Comparison of ENCODE assay signal across 8 cellular contexts in the genomic region with DNA sequence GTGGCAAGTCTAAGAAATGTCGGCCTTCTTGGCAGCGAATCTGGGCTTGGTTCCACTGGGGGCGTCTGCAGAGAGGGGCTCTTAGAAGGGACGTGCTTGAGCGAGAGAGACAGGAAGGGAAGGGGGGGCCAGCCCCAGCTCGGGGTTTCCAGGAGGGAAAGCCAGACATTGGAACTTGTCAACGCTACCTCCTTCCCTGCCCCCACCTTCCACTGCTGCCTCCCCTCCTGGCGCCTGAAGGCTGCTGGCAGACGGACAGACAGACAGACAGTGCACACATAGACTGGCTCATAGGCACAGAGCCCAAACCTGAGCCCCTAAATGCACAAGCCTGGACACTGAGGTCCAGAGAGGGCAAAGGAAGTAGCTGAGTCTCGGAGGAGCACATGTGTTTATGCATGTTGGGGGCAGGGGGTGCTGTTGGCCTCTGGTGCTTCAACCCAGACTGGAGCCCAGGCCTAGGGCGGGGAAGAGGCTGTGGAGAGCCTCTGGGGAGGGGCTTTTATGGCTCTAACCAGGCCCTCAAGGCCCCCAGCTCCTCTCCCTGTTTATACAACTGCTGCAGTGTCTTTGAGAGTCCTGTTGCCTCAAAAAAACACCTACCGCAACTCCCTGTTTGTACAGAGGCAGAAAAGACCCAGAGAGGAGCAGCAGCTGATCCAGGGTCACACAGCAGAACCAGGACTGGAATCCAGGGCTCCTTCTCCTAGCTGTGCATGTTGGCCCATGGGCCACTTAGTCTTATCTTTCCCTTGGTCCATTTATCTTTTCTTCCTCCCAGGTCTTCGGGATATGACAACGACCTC. TPM values are rescaled to one million over a fixed set of nuclear protein-coding genes. Genes with fewer than 3 reads are reported as not detected.
A peak's percentile ranks its signal among the peaks of the same experiment; 100 is the strongest.
DNase-seq lines count a peak whose midpoint lies in the region; ATAC-seq and TF ChIP-seq lines count a peak whose summit lies in the region.

No MANE protein-coding gene starts in this region.

- TF ChIP-seq CTCF in chondrocyte (IDR thresholded peaks at IDR 0.05), result peak; percentile 70
- no peak for TF ChIP-seq CTCF in nephron progenitor cell (IDR thresholded peaks at IDR 0.05)

- H3K4me3 ChIP-seq in Jurkat, Clone E6-1 (ENCODE audit: low read length), result peak overlapping the region; percentile 33

- no peak for ATAC-seq in GM21619 (IDR thresholded peaks at IDR 0.05; ENCODE audit: unreplicated experiment)

- H3K27me3 Mint-ChIP-seq in chondrocyte (ENCODE audit: low read depth), result no peaks in the 10 kb centered on the region
- peaks cover 4% of the 10 kb centered on the region for H3K27me3 Mint-ChIP-seq in nephron progenitor cell (ENCODE audit: low read depth, poor library complexity)

- no peaks in the 10 kb centered on the region for H3K36me3 Mint-ChIP-seq in chondrocyte (ENCODE audit: low read depth)
- H3K36me3 Mint-ChIP-seq in nephron progenitor cell (ENCODE audit: low read depth), result no peaks in the 10 kb centered on the region

- DNase-seq in Ammon's horn (ENCODE audit: low spot score) (peak; percentile 69), chondrocyte (ENCODE audit: low spot score) (no peak), nephron progenitor cell (peak; percentile 46), cerebellar nuclear complex (lab: John Stamatoyannopoulos, UW) (no peak), LoVo (ENCODE audit: low spot score) (no peak)
- peak; percentile 19 for DNase-seq in Jurkat, Clone E6-1 (ENCODE audit: low read depth, low spot score)
- peak; percentile 55 for DNase-seq in activated CD4-positive, CD25-positive, alpha-beta regulatory T cell treated with anti-CD3 and anti-CD28 coated beads, Interleukin-2, amount 50 U/mL, for 72 hours

- H3K4me3 Mint-ChIP-seq in chondrocyte (ENCODE audit: unreplicated experiment), result no peak overlapping the region
- H3K4me3 Mint-ChIP-seq in nephron progenitor cell, result peak overlapping the region; percentile 13

- H3K27ac Mint-ChIP-seq in chondrocyte (ENCODE audit: unreplicated experiment) (peak overlapping the region; percentile 64), nephron progenitor cell (peak overlapping the region; percentile 93)

- peaks cover 82% of the 10 kb centered on the region for H3K4me1 Mint-ChIP-seq in chondrocyte (ENCODE audit: low read depth)
- H3K4me1 Mint-ChIP-seq in nephron progenitor cell, result peaks cover 90% of the 10 kb centered on the region

- H3K9me3 Mint-ChIP-seq in chondrocyte (ENCODE audit: low read depth), result no peaks in the 10 kb centered on the region
- no peaks in the 10 kb centered on the region for H3K9me3 Mint-ChIP-seq in nephron progenitor cell

RNA-seq across cellular contexts. Expression of a gene that starts 33.1 kb away (rescaled TPM):
- 41.8 TPM for polyA plus RNA-seq in Jurkat, Clone E6-1 (2012; ENCODE audit: insufficient read depth, insufficient read length)
- total RNA-seq in chondrocyte, result 114 to 136 TPM (median 128 TPM) in 3 replicates

Comparison
In these comparisons a context has a peak if more than half of its experiments do, and no peak if none do; other contexts are left out.
1. DNase-seq: peak in Ammon's horn (single experiment), Jurkat, Clone E6-1 (single experiment), activated CD4-positive, CD25-positive, alpha-beta regulatory T cell treated with anti-CD3 and anti-CD28 coated beads, Interleukin-2, amount 50 U/mL, for 72 hours (single experiment) and nephron progenitor cell (single experiment); none in chondrocyte (single experiment), cerebellar nuclear complex (0 of 2) and LoVo (single experiment).